ENCODE assay signal across 8 cellular contexts in the genomic region with DNA sequence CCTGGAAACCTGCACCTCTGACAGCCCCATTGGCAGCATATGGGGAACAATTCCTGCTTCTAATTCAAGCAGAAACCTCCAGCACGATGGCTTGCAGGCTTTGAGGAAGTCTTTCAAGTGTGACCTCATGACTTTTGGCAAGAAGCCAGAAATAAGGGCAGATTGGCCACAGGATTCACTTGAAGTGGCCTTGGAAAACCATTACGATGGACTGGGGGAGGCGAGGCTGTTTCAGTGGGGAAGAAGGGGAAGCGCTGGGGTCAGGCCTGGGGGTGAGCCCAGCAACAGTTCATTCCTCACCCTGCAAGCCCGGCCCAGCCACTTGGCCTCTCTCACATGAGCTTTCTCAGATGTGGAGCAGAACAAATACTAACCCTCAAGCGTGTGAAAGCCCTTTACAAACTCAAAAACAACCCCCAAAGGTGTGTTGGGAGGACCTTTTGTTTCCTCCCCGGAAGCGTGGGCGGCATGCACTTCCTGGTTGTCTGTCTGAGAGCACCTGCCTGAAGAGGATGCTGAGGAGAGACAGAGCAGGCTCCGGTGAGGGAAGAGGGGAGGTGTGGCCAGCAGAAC. TPM values are rescaled to one million over a fixed set of nuclear protein-coding genes. Genes with fewer than 3 reads are reported as not detected.
DNase-seq lines count a peak whose midpoint lies in the region; ATAC-seq and TF ChIP-seq lines count a peak whose summit lies in the region.

No MANE protein-coding gene starts in this region.

- DNase-seq in Daoy (ENCODE audit: low read depth) (peak; percentile 74), HFF-Myc (ENCODE audit: extremely low read depth, low read depth) (peak; percentile 51), OCI-LY7 (ENCODE audit: low spot score) (peak; percentile 92), activated T-cell treated with anti-CD3 and anti-CD28 coated beads for 4 hours (peak; percentile 86), fibroblast of villous mesenchyme (ENCODE audit: low read depth) (peak; percentile 47), putamen (ENCODE audit: low spot score) (peak; percentile 36), mesenteric fat pad (ENCODE audit: low spot score) (no peak)

- POLR2A ChIA-PET in OCI-LY7 (lab: Charles Lee) = interaction anchor here (0.9 to 2.1 kb wide), 6 partner anchors 11 to 29 kb away, joined by 3 to 14 read pairs (median 5); a partner anchor contains a TSS

- H3K27ac ChIP-seq in OCI-LY7 (ENCODE audit: low read depth, low read length, poor library complexity, severe bottlenecking) = peak overlapping the region; percentile 94

- intact Hi-C loops in OCI-LY7 (cut with micrococcal nuclease; ENCODE audit: unreplicated experiment) = loop anchor here (2.0 kb wide), 2 partner anchors 19 to 23 kb away; no protein-coding TSS in a partner anchor

- peaks cover 45% of the 10 kb centered on the region for H3K4me1 ChIP-seq in OCI-LY7 (ENCODE audit: insufficient read depth, low read length, poor library complexity, severe bottlenecking)

- no peaks in the 10 kb centered on the region for H4K20me1 ChIP-seq in OCI-LY7 (ENCODE audit: insufficient read depth, low read length)

- no peaks in the 10 kb centered on the region for H3K36me3 ChIP-seq in OCI-LY7 (ENCODE audit: insufficient read depth, low read length)

- peak overlapping the region; percentile 62; the same call in 1 of the 2 replicates for H2AFZ ChIP-seq in OCI-LY7 (ENCODE audit: low read length)

- H3K4me3 ChIP-seq in HFF-Myc (replicated peaks; ENCODE audit: low read depth, low read length) (no peak overlapping the region), OCI-LY7 (ENCODE audit: low read depth, low read length, poor library complexity, severe bottlenecking) (peak overlapping the region; percentile 67), fibroblast of villous mesenchyme (ENCODE audit: low read depth, low read length) (no peak overlapping the region)

- ATAC-seq in HG03520 (IDR thresholded peaks at IDR 0.05; ENCODE audit: unreplicated experiment) = no peak

- TF ChIP-seq CTCF in HFF-Myc (IDR thresholded peaks at IDR 0.05; ENCODE audit: low read depth, low read length, missing control alignments) (no peak), OCI-LY7 (conservative IDR thresholded peaks at IDR 0.05; ENCODE audit: low read length) (no peak), fibroblast of villous mesenchyme (IDR thresholded peaks at IDR 0.05; ENCODE audit: insufficient read depth, low read depth, low read length) (no peak)

- CTCF ChIA-PET in OCI-LY7 (lab: Charles Lee; ENCODE audit: unreplicated experiment) = no interaction called here

- H3K4me2 ChIP-seq in OCI-LY7 (ENCODE audit: low read length) = peak overlapping the region; percentile 79

- H3K9me2 ChIP-seq in OCI-LY7 (ENCODE audit: insufficient read depth, low read length) = no peaks in the 10 kb centered on the region

- no peaks in the 10 kb centered on the region for H3K79me2 ChIP-seq in OCI-LY7 (ENCODE audit: insufficient read depth, low read depth, low read length)

- BruUV-seq in OCI-LY7 (replicated peaks; lab: Mats Ljungman, UMichigan) = TSS peak; percentile 84

- H3K9me3 ChIP-seq in OCI-LY7 (ENCODE audit: low read length) = no peaks in the 10 kb centered on the region

RNA-seq across cellular contexts. Expression of a gene that starts 26.9 kb away (rescaled TPM):
- total RNA-seq in Daoy (2014; rRNA removed; shearing (Covaris generic)) = 2.9 and 6.3 TPM in 2 replicates
- total RNA-seq in OCI-LY7 (2014; rRNA removed; shearing (Covaris generic)) = 25.8 and 34.7 TPM in 2 replicates
- total RNA-seq in OCI-LY7 (2022) = 60.1 and 69.1 TPM in 2 replicates
- 15.5 and 16.4 TPM in 2 replicates for total RNA-seq in fibroblast of villous mesenchyme
- total RNA-seq in mesenteric fat pad = 12.8 TPM

RNA-seq across cellular contexts. Expression of a gene that starts 59.5 kb away (rescaled TPM):
- total RNA-seq in Daoy (2014; rRNA removed; shearing (Covaris generic)) = 19.4 and 25.5 TPM in 2 replicates
- total RNA-seq in OCI-LY7 (2014; rRNA removed; shearing (Covaris generic)) = 8.6 TPM in 2 replicates
- 14.8 and 14.9 TPM in 2 replicates for total RNA-seq in OCI-LY7 (2022)
- 6.8 and 10.8 TPM in 2 replicates for total RNA-seq in fibroblast of villous mesenchyme
- total RNA-seq in mesenteric fat pad = 5.7 TPM
